Comparison of ENCODE assay signal across 8 cellular contexts in the genomic region with DNA sequence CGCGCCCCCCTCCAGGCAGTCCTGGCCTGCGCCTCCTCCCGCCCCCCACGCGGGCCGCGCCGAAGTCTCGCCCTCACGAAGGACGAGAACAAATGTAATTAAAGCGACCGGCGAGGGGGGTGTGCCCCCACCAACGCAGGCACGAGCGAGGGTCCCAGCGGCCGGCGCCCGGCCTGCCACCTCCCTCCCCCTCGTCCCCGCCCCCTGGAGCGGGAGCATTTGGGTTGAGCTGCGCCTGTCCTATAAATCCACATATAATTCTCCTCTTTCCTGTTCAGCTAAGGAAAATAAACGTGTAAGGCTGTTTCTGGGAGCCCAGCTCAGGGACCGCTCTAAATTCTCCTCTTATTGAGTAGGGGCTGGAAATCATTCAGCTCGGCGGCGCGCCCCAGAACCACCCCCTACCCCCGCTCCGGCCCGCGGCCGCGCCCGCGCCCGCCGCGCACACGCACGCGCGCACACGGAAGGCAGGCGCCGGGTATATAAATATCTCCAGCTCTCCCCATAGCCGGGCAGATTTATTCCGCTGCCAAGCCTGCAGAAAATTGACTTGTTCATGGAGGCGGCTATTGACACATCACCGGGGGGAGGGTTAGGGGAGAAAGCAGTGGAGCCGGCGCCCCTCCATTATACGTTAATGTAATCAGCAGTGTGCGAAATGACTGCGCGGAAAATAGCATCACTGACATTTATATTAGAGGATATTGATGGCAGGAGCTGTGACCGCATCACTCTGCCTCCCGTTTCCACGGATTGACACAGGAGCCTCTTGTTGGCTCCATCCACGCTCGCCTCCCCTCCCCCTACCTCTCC.
DNase-seq lines count a peak whose midpoint lies in the region; ATAC-seq and TF ChIP-seq lines count a peak whose summit lies in the region.

No MANE protein-coding gene starts in this region.

- no peaks in the 10 kb centered on the region for H3K9me3 Mint-ChIP-seq in Caco-2 (ENCODE audit: unreplicated experiment)

- DNase-seq in Caco-2 (peak in 1 of 2 experiments; percentile 22), NCI-H128 (lab: John Stamatoyannopoulos, UW; ENCODE audit: unreplicated experiment) (peak; percentile 18), breast epithelium (ENCODE audit: low spot score in 2 of 2) (no peak), stomach (no peak), NCI-H226 (no peak)

- H3K27ac ChIP-seq in breast epithelium (no peak overlapping the region), layer of hippocampus (ENCODE audit: low read depth, low read length) (peak overlapping the region; percentile 73), stomach (no peak overlapping the region)

- H3K4me3 Mint-ChIP-seq in Caco-2 (ENCODE audit: unreplicated experiment), result peak overlapping the region; percentile 69

- no peak for ATAC-seq in GM21786 (IDR thresholded peaks at IDR 0.05; ENCODE audit: unreplicated experiment)
- ATAC-seq in GM19023 (IDR thresholded peaks at IDR 0.05; ENCODE audit: unreplicated experiment), result no peak

- peaks cover 5% of the 10 kb centered on the region for H3K27me3 ChIP-seq in Caco-2 (replicated peaks; ENCODE audit: control insufficient read depth, insufficient read depth, low read length)
- H3K27me3 ChIP-seq in breast epithelium, result peaks cover 2 to 34% of the 10 kb centered on the region in 2 donors
- no peaks in the 10 kb centered on the region for H3K27me3 ChIP-seq in layer of hippocampus (ENCODE audit: control insufficient read depth, insufficient read depth, low read length)
- peaks cover 5 to 100% (median 62%) of the 10 kb centered on the region in 3 donors for H3K27me3 ChIP-seq in stomach

- CTCF ChIA-PET in Caco-2 (lab: Charles Lee), result interaction anchor here (0.6 to 1.8 kb wide), 20 partner anchors 7 to 615 kb away, joined by 3 to 26 read pairs (median 4); a partner anchor contains a TSS

- H3K27me3 Mint-ChIP-seq in Caco-2 (ENCODE audit: insufficient read depth, unreplicated experiment), result peaks cover 22% of the 10 kb centered on the region

- no peaks in the 10 kb centered on the region for H3K36me3 Mint-ChIP-seq in Caco-2 (ENCODE audit: insufficient read depth, unreplicated experiment)

- H3K4me3 ChIP-seq in Caco-2 (ENCODE audit: low read depth, low read length), result peak overlapping the region; percentile 45
- peak overlapping the region; percentile 23 to 86 (median 61) for H3K4me3 ChIP-seq in breast epithelium
- peak overlapping the region; percentile 47 to 70 (median 54) for H3K4me3 ChIP-seq in stomach

- POLR2A ChIA-PET in Caco-2 (lab: Charles Lee), result interaction anchor here (0.6 to 0.7 kb wide), 3 partner anchors 83 to 295 kb away, joined by 4 to 6 read pairs (median 6); a partner anchor contains a TSS

- TF ChIP-seq CTCF in Caco-2 (IDR thresholded peaks at IDR 0.05; ENCODE audit: insufficient read depth in 1 of 2, low read depth in 1 of 2, low read length in 1 of 2, severe bottlenecking in 1 of 2, unreplicated experiment in 1 of 2), result no peak
- no peak for TF ChIP-seq CTCF in breast epithelium (IDR thresholded peaks at IDR 0.05)
- TF ChIP-seq CTCF in stomach (IDR thresholded peaks at IDR 0.05), result no peak

- no peaks in the 10 kb centered on the region for H3K9me3 ChIP-seq in Caco-2
- no peaks in the 10 kb centered on the region for H3K9me3 ChIP-seq in breast epithelium
- H3K9me3 ChIP-seq in stomach, result no peaks in the 10 kb centered on the region

- WGBS in stomach, 5 donors, result 0 to 2% (median 1%) methylated on average over 61 to 65 of the region's 65 CpGs

- H3K36me3 ChIP-seq in Caco-2 (ENCODE audit: control insufficient read depth, insufficient read depth, low read length) (no peaks in the 10 kb centered on the region), breast epithelium (no peaks in the 10 kb centered on the region), stomach (no peaks in the 10 kb centered on the region)

- TF ChIP-seq POLR2A in breast epithelium (IDR thresholded peaks at IDR 0.05) (no peak), stomach (IDR thresholded peaks at IDR 0.05) (no peak)

- intact Hi-C loops in Caco-2 (cut with micrococcal nuclease; ENCODE audit: unreplicated experiment) (no loop called here), breast epithelium (cut with DNase I; ENCODE audit: low total_unique reads) (no loop called here), stomach (cut with DNase I; ENCODE audit: low total_unique reads) (no loop called here)

- peaks cover 4% of the 10 kb centered on the region; the same call in 1 of the 2 replicates for H3K4me1 ChIP-seq in Caco-2
- peaks cover 0 to 9% of the 10 kb centered on the region in 2 donors for H3K4me1 ChIP-seq in breast epithelium
- peaks cover 18 to 32% (median 28%) of the 10 kb centered on the region in 4 donors for H3K4me1 ChIP-seq in stomach

- no peak overlapping the region for H3K27ac Mint-ChIP-seq in Caco-2 (ENCODE audit: unreplicated experiment)

- TF ChIP-seq EP300 in stomach (IDR thresholded peaks at IDR 0.05), result no peak

- H3K4me1 Mint-ChIP-seq in Caco-2 (ENCODE audit: low read depth, unreplicated experiment), result no peaks in the 10 kb centered on the region

- BruUV-seq in Caco-2 (replicated peaks; lab: Mats Ljungman, UMichigan), result no TSS peak
